Comparison of ENCODE assay signal across 8 cellular contexts in the genomic region with DNA sequence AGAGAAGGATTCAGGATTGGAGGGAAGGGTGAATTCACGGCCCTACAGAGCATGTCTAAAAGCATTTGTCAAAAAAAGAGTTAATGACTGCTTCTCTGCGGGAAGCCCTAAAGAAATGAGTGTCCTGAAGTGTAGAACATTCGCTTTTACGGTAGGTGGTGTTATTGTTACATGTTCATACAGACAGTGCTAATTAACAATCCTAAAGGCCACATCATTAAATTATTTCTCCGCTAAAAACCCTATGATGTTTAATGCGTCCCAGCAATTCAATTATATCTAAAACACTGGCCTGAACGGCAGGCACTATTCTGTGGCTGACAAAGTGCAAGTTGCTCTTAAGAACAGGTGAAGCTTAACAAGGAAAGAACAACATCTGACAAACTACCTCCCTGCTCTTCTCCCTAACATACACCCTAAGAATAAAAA.
DNase-seq lines count a peak whose midpoint lies in the region; ATAC-seq and TF ChIP-seq lines count a peak whose summit lies in the region.

No MANE protein-coding gene starts in this region.

- ATAC-seq in GM19023 (IDR thresholded peaks at IDR 0.05; ENCODE audit: unreplicated experiment), result no peak

- H3K4me2 ChIP-seq in mesenchymal stem cell (ENCODE audit: low read length, poor library complexity, severe bottlenecking), result no peak overlapping the region

- peaks cover 5% of the 10 kb centered on the region for H3K4me1 ChIP-seq in mesenchymal stem cell (ENCODE audit: control insufficient read depth, insufficient read depth, low read depth, low read length)

- peak overlapping the region; percentile 42 for H3K9ac ChIP-seq in mesenchymal stem cell (ENCODE audit: low read length)

- peaks cover 10% of the 10 kb centered on the region for H3K9me3 ChIP-seq in mesenchymal stem cell (ENCODE audit: control insufficient read depth, low read length)

- H3K79me1 ChIP-seq in mesenchymal stem cell (replicated peaks; ENCODE audit: low read length, poor library complexity, severe bottlenecking), result no peaks in the 10 kb centered on the region

- no peak overlapping the region for H3K23ac ChIP-seq in mesenchymal stem cell (ENCODE audit: low read length in 2 of 2)

- CTCF ChIA-PET in Calu3 (lab: Charles Lee), result interaction anchor here (0.7 kb wide), 2 partner anchors 103 to 619 kb away, joined by 3 to 5 read pairs; no protein-coding TSS in a partner anchor

- no TSS peak for BruUV-seq in Calu3 (replicated peaks; lab: Mats Ljungman, UMichigan)

- no peaks in the 10 kb centered on the region for H3K36me3 ChIP-seq in mesenchymal stem cell (ENCODE audit: control insufficient read depth in 1 of 2, insufficient read depth in 2 of 2, low read depth in 1 of 2, low read length in 2 of 2)

- peaks cover 11% of the 10 kb centered on the region for H3K27me3 Mint-ChIP-seq in Calu3 (ENCODE audit: unreplicated experiment)

- H3K27me3 ChIP-seq in mesenchymal stem cell (ENCODE audit: control insufficient read depth in 1 of 2, insufficient read depth in 1 of 2, low read length in 2 of 2), result no peaks in the 10 kb centered on the region

- no peak overlapping the region for H4K8ac ChIP-seq in mesenchymal stem cell (ENCODE audit: low read length)

- H3K27ac ChIP-seq in mesenchymal stem cell (ENCODE audit: low read length, poor library complexity, severe bottlenecking), result no peak overlapping the region

- no peaks in the 10 kb centered on the region for H3K36me3 Mint-ChIP-seq in Calu3 (ENCODE audit: insufficient read depth, unreplicated experiment)

- no peak overlapping the region for H3K4me3 ChIP-seq in choroid plexus epithelial cell (ENCODE audit: low read depth, low read length)
- H3K4me3 ChIP-seq in mesenchymal stem cell (ENCODE audit: insufficient read depth in 1 of 2, low read depth in 1 of 2, low read length in 2 of 2), result no peak overlapping the region

- H3K14ac ChIP-seq in mesenchymal stem cell (ENCODE audit: low read length in 2 of 2), result no peak overlapping the region

- no peak overlapping the region for H3K18ac ChIP-seq in mesenchymal stem cell (ENCODE audit: low read depth in 1 of 2, low read length in 2 of 2)

- peak; percentile 74 for DNase-seq in Ammon's horn (ENCODE audit: low spot score)
- peak; percentile 43 for DNase-seq in NCI-H2227 treated with DMSO at 0.1 percent for 48 hours (lab: John Stamatoyannopoulos, UW)
- DNase-seq in choroid plexus epithelial cell (ENCODE audit: low read depth), result peak; percentile 71
- DNase-seq in mesenchymal stem cell, result peak; percentile 26
- DNase-seq in HK-2 (ENCODE audit: unreplicated experiment), result no peak
- no peak for DNase-seq in NOMO-1 treated with DMSO at 0.1 percent for 48 hours (lab: John Stamatoyannopoulos, UW; ENCODE audit: unreplicated experiment)
- no peak for DNase-seq in Calu3

- H3K4ac ChIP-seq in mesenchymal stem cell (ENCODE audit: low read depth in 1 of 2, low read length in 2 of 2), result no peak overlapping the region

- H2BK120ac ChIP-seq in mesenchymal stem cell (ENCODE audit: low read depth, low read length), result no peak overlapping the region

- H3K4me3 Mint-ChIP-seq in Calu3 (ENCODE audit: low read depth, unreplicated experiment), result no peak overlapping the region

- H2AFZ ChIP-seq in mesenchymal stem cell (ENCODE audit: low read depth, low read length), result no peak overlapping the region

- peaks cover 28% of the 10 kb centered on the region for H3K4me1 Mint-ChIP-seq in Calu3 (ENCODE audit: low read depth, unreplicated experiment)

- intact Hi-C loops in Calu3 (cut with micrococcal nuclease; ENCODE audit: unreplicated experiment), result loop anchor here (2.0 to 10.0 kb wide), 6 partner anchors 73 to 882 kb away; no protein-coding TSS in a partner anchor

- no peak overlapping the region for H2BK15ac ChIP-seq in mesenchymal stem cell (ENCODE audit: low read depth, poor library complexity, severe bottlenecking)

- no peak overlapping the region for H2BK5ac ChIP-seq in mesenchymal stem cell (ENCODE audit: low read depth, low read length, poor library complexity, severe bottlenecking)

- no peak overlapping the region for H3K27ac Mint-ChIP-seq in Calu3 (ENCODE audit: unreplicated experiment)

- peaks cover 8% of the 10 kb centered on the region for H3K9me3 Mint-ChIP-seq in Calu3 (ENCODE audit: low read depth, unreplicated experiment)

- no peak overlapping the region for H4K91ac ChIP-seq in mesenchymal stem cell (ENCODE audit: low read length)

- 24% methylated on average over 4 of the region's 7 CpGs for WGBS in mesenchymal stem cell

- no peak overlapping the region for H2AK5ac ChIP-seq in mesenchymal stem cell (ENCODE audit: low read length, severe bottlenecking)

- no peak overlapping the region for H2BK12ac ChIP-seq in mesenchymal stem cell (ENCODE audit: low read length in 2 of 2)

- TF ChIP-seq CTCF in choroid plexus epithelial cell (conservative IDR thresholded peaks at IDR 0.05; ENCODE audit: low read depth, low read length), result peak; percentile 56
- no peak for TF ChIP-seq CTCF in Calu3 (IDR thresholded peaks at IDR 0.05; ENCODE audit: unreplicated experiment)

Comparison
In these comparisons a context has a peak if more than half of its experiments do, and no peak if none do; other contexts are left out.
1. DNase-seq: peak in Ammon's horn (single experiment), NCI-H2227 treated with DMSO at 0.1 percent for 48 hours (single experiment), choroid plexus epithelial cell (single experiment) and mesenchymal stem cell (single experiment); none in HK-2 (single experiment), NOMO-1 treated with DMSO at 0.1 percent for 48 hours (single experiment) and Calu3 (single experiment).